ENCODE assay signal across 8 cellular contexts in the genomic region with DNA sequence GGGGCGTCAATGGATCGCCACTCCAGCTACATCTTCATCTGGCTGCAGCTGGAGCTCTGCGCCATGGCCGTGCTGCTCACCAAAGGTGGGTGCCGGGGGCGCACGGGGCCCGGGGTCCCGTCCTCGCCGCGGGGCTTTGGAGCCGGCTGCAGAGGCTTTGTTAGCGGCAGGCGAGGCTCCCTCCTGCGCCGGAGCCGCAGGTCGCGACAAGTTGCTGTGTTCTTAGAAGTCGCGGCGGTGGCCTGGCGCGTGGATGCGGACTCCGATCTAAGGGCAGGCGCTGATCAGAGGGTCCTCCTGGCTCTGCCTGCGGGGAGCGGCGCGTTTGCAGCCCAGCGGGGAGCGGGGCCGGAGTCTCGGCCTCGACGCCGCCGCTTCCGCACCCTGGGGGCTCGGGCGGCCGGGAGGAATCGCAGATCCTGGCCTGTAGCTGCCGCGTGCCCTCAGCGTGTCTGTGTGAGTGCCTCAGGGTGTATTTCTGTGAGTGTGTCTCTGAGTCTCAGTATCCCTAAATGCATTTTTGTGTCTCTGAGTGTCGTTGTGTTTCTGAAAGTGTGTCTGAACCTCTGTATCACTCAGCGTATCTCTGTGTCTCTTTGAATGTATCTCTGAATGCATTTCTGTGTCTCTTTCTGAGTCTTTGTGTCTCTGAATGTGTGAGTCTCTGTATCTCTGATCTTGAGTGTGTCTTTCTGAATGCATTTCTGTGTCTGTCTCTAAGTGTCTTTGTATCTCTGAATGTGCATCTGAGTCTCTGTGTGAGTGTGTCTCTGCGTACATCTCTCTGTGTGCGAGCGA. TPM values are rescaled to one million over a fixed set of nuclear protein-coding genes. Genes with fewer than 3 reads are reported as not detected.
DNase-seq lines count a peak whose midpoint lies in the region; ATAC-seq and TF ChIP-seq lines count a peak whose summit lies in the region.

No MANE protein-coding gene starts in this region.

- in situ Hi-C loops in gastrocnemius medialis (cut with MboI; ENCODE audit: low sequenced_read_pairs in 4 of 4): no loop called here

- CTCF ChIA-PET in PC-9 (lab: Charles Lee): interaction anchor here (0.6 to 0.8 kb wide), 3 partner anchors 451 to 626 kb away, joined by 3 read pairs; no protein-coding TSS in a partner anchor

- no TSS peak for BruUV-seq in PC-9 (replicated peaks; lab: Mats Ljungman, UMichigan)

- no peak for TF ChIP-seq POLR2A in gastrocnemius medialis (IDR thresholded peaks at IDR 0.05)

- H3K4me2 ChIP-seq in PC-9: peak overlapping the region; percentile 76

- H3K27ac ChIP-seq in PC-9 (no peak overlapping the region), ascending aorta (peak overlapping the region; percentile 85), gastrocnemius medialis (peak overlapping the region in 3 of 4 donors; percentile 28 to 67 (median 62))

- peaks cover 16% of the 10 kb centered on the region for H3K79me2 ChIP-seq in PC-9 (ENCODE audit: low read depth)

- H3K36me3 ChIP-seq in PC-9 (ENCODE audit: low read depth) (no peaks in the 10 kb centered on the region; the same call in 1 of the 2 replicates), ascending aorta (peaks cover 0 to 6% of the 10 kb centered on the region in 2 donors), gastrocnemius medialis (no peaks in the 10 kb centered on the region)

- DNase-seq in NOMO-1 (lab: John Stamatoyannopoulos, UW; ENCODE audit: unreplicated experiment in 2 of 2) (peak; percentile 25 to 36), NOMO-1 treated with dmso at 0.1 percent for 144 hours (lab: John Stamatoyannopoulos, UW; ENCODE audit: unreplicated experiment) (no peak), PC-9 (no peak), ascending aorta (ENCODE audit: low spot score in 2 of 2) (no peak), gastrocnemius medialis (no peak), HPDE6-E6E7 (ENCODE audit: extremely low spot score) (no peak), hepatic stellate cell (ENCODE audit: low spot score) (no peak)

- no peaks in the 10 kb centered on the region for H3F3A ChIP-seq in PC-9 (ENCODE audit: insufficient read depth, low read depth)

- no peaks in the 10 kb centered on the region for H3K9me2 ChIP-seq in PC-9 (ENCODE audit: insufficient read depth)

- H3K4me3 ChIP-seq in PC-9 (peak overlapping the region; percentile 55), ascending aorta (peak overlapping the region; percentile 98 to 99), iPS-11a (ENCODE audit: low read depth, low read length) (peak overlapping the region; percentile 90), gastrocnemius medialis (peak overlapping the region; percentile 63 to 76 (median 66))

- H4K20me1 ChIP-seq in PC-9 (ENCODE audit: insufficient read depth): no peaks in the 10 kb centered on the region; the same call in 1 of the 2 replicates

- ATAC-seq in gastrocnemius medialis: peak; percentile 17 to 30

- TF ChIP-seq CTCF in PC-9 (conservative IDR thresholded peaks at IDR 0.05): no peak
- no peak for TF ChIP-seq CTCF in ascending aorta (IDR thresholded peaks at IDR 0.05)
- no peak for TF ChIP-seq CTCF in gastrocnemius medialis (IDR thresholded peaks at IDR 0.05 in 4 of 5, conservative IDR thresholded peaks at IDR 0.05 in 1 of 5)

- peak overlapping the region; percentile 64; the same call in 1 of the 2 replicates for H2AFZ ChIP-seq in PC-9

- POLR2A ChIA-PET in PC-9 (lab: Charles Lee; ENCODE audit: unreplicated experiment): interaction anchor here (0.5 to 0.6 kb wide), 2 partner anchors 427 to 629 kb away, joined by 3 read pairs; no protein-coding TSS in a partner anchor

- H3K4me1 ChIP-seq in PC-9 (replicated peaks; ENCODE audit: insufficient read depth): no peaks in the 10 kb centered on the region
- H3K4me1 ChIP-seq in ascending aorta: peaks cover 6 to 11% of the 10 kb centered on the region in 2 donors
- peaks cover 18 to 21% of the 10 kb centered on the region in 2 donors for H3K4me1 ChIP-seq in gastrocnemius medialis

- intact Hi-C loops in PC-9 (cut with micrococcal nuclease; ENCODE audit: unreplicated experiment): loop anchor here (2.0 to 10.0 kb wide), 4 partner anchors 137 to 453 kb away; no protein-coding TSS in a partner anchor
- intact Hi-C loops in ascending aorta (cut with DNase I): loop anchor here (1.0 to 5.0 kb wide), 8 partner anchors 10 to 626 kb away; no protein-coding TSS in a partner anchor
- intact Hi-C loops in gastrocnemius medialis (cut with DNase I; ENCODE audit: low total_unique reads): loop anchor here (1.0 to 10.0 kb wide), 6 partner anchors 143 to 1823 kb away; no protein-coding TSS in a partner anchor

- no peaks in the 10 kb centered on the region for H3K9me3 ChIP-seq in PC-9 (ENCODE audit: insufficient read depth, low read depth)
- no peaks in the 10 kb centered on the region for H3K9me3 ChIP-seq in ascending aorta
- H3K9me3 ChIP-seq in gastrocnemius medialis: no peaks in the 10 kb centered on the region

- H3K27me3 ChIP-seq in PC-9 (ENCODE audit: insufficient read depth, low read depth) (peaks cover 8% of the 10 kb centered on the region; the same call in 1 of the 2 replicates), ascending aorta (no peaks in the 10 kb centered on the region), gastrocnemius medialis (peaks cover 0 to 13% (median 4%) of the 10 kb centered on the region in 3 donors)

RNA-seq across cellular contexts. Expression of gene BAMBI, which starts 0.8 kb away (rescaled TPM):
- 3.3 and 4.5 TPM in 2 replicates for total RNA-seq in PC-9 (2021)
- 16.3 TPM for total RNA-seq in ascending aorta
- 1 to 10 TPM in 1 of 4 donors, under 1 TPM in 2, not detected in 1; 0.31 to 1.8 (median 0.82) TPM for total RNA-seq in gastrocnemius medialis

Comparison
In these comparisons a context has a peak if more than half of its experiments do, and no peak if none do; other contexts are left out.
1. DNase-seq: peak in NOMO-1 (2 of 2); none in NOMO-1 treated with dmso at 0.1 percent for 144 hours (single experiment), PC-9 (0 of 2), ascending aorta (0 of 2), gastrocnemius medialis (0 of 2), HPDE6-E6E7 (single experiment) and hepatic stellate cell (single experiment).
2. Peak in every context shown above with its lines, with median percentiles within 50 percentile points of each other: H3K4me3 ChIP-seq.